8 cellular contexts compared by ENCODE assay signal in genomic region chr12:105107497-105108371, GRCh38. TPM values are rescaled to one million over a fixed set of nuclear protein-coding genes. Genes with fewer than 3 reads are reported as not detected.
DNase-seq lines count a peak whose midpoint lies in the region; ATAC-seq, FAIRE-seq and TF ChIP-seq lines count a peak whose summit lies in the region.

TSS of gene WASHC4 (plus strand) at chr12:105107731. CDS start at chr12:105107801, 70 bp downstream.

- H3K9me3 ChIP-seq in ascending aorta, result no peaks in the 10 kb centered on the region
- H3K9me3 ChIP-seq in right cardiac atrium (ENCODE audit: control insufficient read depth, low read length), result no peaks in the 10 kb centered on the region
- no peaks in the 10 kb centered on the region for H3K9me3 ChIP-seq in vagina

- TF ChIP-seq CTCF in ascending aorta (IDR thresholded peaks at IDR 0.05) (no peak), vagina (IDR thresholded peaks at IDR 0.05) (no peak)

- H3K27me3 ChIP-seq in ascending aorta (no peaks in the 10 kb centered on the region), right cardiac atrium (ENCODE audit: control insufficient read depth, insufficient read depth) (no peaks in the 10 kb centered on the region), rectal smooth muscle tissue (ENCODE audit: control insufficient read depth, insufficient read depth, low read length) (no peaks in the 10 kb centered on the region), vagina (no peaks in the 10 kb centered on the region)

- H3K27ac ChIP-seq in ascending aorta (peak within 1 kb of the TSS; percentile 97 to 98), right cardiac atrium (ENCODE audit: low read length) (peak within 1 kb of the TSS; percentile 96), rectal smooth muscle tissue (ENCODE audit: low read depth, low read length) (peak within 1 kb of the TSS; percentile 84), vagina (peak within 1 kb of the TSS; percentile 99)

- DNase-seq in GM18507 (ENCODE audit: extremely low spot score, insufficient read length, low read depth), result peak; percentile 89
- peak; percentile 86 for DNase-seq in NCI-H2029 (lab: John Stamatoyannopoulos, UW)
- DNase-seq in T-helper 2 cell treated with Interferon-gamma antibody and Interleukin-4, amounts not matched to agents 5 μg/mL and 100 μg/mL, for 36 hours (ENCODE audit: low spot score), result peak; percentile 97
- peak; percentile 77 to 96 for DNase-seq in ascending aorta (ENCODE audit: low spot score in 2 of 2)
- peak; percentile 95 to 98 (median 98) for DNase-seq in right cardiac atrium
- peak in 1 of 2 donors; percentile 93 for DNase-seq in vagina (ENCODE audit: extremely low spot score in 2 of 2)

- H3K36me3 Mint-ChIP-seq in T-helper 2 cell treated with Interferon-gamma antibody and Interleukin-4, amounts not matched to agents 5 μg/mL and 100 μg/mL, for 36 hours (ENCODE audit: low read depth), result peaks cover 16% of the 10 kb centered on the region

- peak within 1 kb of the TSS; percentile 97 for H3K27ac Mint-ChIP-seq in T-helper 2 cell treated with Interferon-gamma antibody and Interleukin-4, amounts not matched to agents 5 μg/mL and 100 μg/mL, for 36 hours

- H3K9ac ChIP-seq in rectal smooth muscle tissue (ENCODE audit: low read length), result peak within 1 kb of the TSS; percentile 72

- peaks cover 13% of the 10 kb centered on the region for H3K27me3 Mint-ChIP-seq in T-helper 2 cell treated with Interferon-gamma antibody and Interleukin-4, amounts not matched to agents 5 μg/mL and 100 μg/mL, for 36 hours (ENCODE audit: low read depth)

- H3K9me3 Mint-ChIP-seq in T-helper 2 cell treated with Interferon-gamma antibody and Interleukin-4, amounts not matched to agents 5 μg/mL and 100 μg/mL, for 36 hours, result peaks cover 4% of the 10 kb centered on the region

- H3K36me3 ChIP-seq in ascending aorta, result peaks cover 0 to 7% of the 10 kb centered on the region in 2 donors
- H3K36me3 ChIP-seq in rectal smooth muscle tissue (ENCODE audit: control insufficient read depth, insufficient read depth, low read length), result peaks cover 3% of the 10 kb centered on the region
- peaks cover 0 to 10% of the 10 kb centered on the region in 2 donors for H3K36me3 ChIP-seq in vagina

- intact Hi-C loops in ascending aorta (cut with DNase I), result loop anchor here (1.0 to 2.0 kb wide), 2 partner anchors 23 to 651 kb away; partner anchors contain the start of genes ALDH1L2 and CHST11
- intact Hi-C loops in right cardiac atrium (cut with DNase I), result no loop called here
- intact Hi-C loops in vagina (cut with DNase I), result no loop called here

- peak; percentile 85 for ATAC-seq in HG02973 (IDR thresholded peaks at IDR 0.05; ENCODE audit: unreplicated experiment)
- ATAC-seq in right cardiac atrium, result peak; percentile 99

- TF ChIP-seq POLR2A in vagina (IDR thresholded peaks at IDR 0.05), result peak; percentile 74 to 96

- H3K4me1 Mint-ChIP-seq in T-helper 2 cell treated with Interferon-gamma antibody and Interleukin-4, amounts not matched to agents 5 μg/mL and 100 μg/mL, for 36 hours (ENCODE audit: low read depth), result peaks cover 37% of the 10 kb centered on the region

- FAIRE-seq in GM18507 (lab: Jason Lieb, UNC), result peak; percentile 95

- peak within 1 kb of the TSS; percentile 83 to 94 for H3K4me3 ChIP-seq in ascending aorta
- peak within 1 kb of the TSS; percentile 82 for H3K4me3 ChIP-seq in right cardiac atrium (ENCODE audit: low read length)
- H3K4me3 ChIP-seq in rectal smooth muscle tissue (ENCODE audit: low read length), result peak within 1 kb of the TSS; percentile 66
- H3K4me3 ChIP-seq in vagina, result peak within 1 kb of the TSS; percentile 92 to 99

- WGBS in right cardiac atrium, result under 1% methylated on average over 85 of the region's 85 CpGs

- H3K4me1 ChIP-seq in ascending aorta (peaks cover 6 to 11% of the 10 kb centered on the region in 2 donors), right cardiac atrium (ENCODE audit: control insufficient read depth, insufficient read depth, low read length) (no peaks in the 10 kb centered on the region), rectal smooth muscle tissue (ENCODE audit: control insufficient read depth, insufficient read depth, low read length) (peaks cover 11% of the 10 kb centered on the region), vagina (peaks cover 35% of the 10 kb centered on the region)

- peak within 1 kb of the TSS; percentile 98 for H3K4me3 Mint-ChIP-seq in T-helper 2 cell treated with Interferon-gamma antibody and Interleukin-4, amounts not matched to agents 5 μg/mL and 100 μg/mL, for 36 hours

RNA-seq across cellular contexts. Expression of gene WASHC4, which starts in this region (rescaled TPM):
- total RNA-seq in ascending aorta, result 22.8 TPM
- total RNA-seq in right cardiac atrium, result 10 to 100 TPM; 22.8 to 29.9 (median 27.2) TPM
- polyA plus RNA-seq in right cardiac atrium, result 9.5 TPM
- total RNA-seq in vagina, result 51.1 TPM
